In the genomic region with DNA sequence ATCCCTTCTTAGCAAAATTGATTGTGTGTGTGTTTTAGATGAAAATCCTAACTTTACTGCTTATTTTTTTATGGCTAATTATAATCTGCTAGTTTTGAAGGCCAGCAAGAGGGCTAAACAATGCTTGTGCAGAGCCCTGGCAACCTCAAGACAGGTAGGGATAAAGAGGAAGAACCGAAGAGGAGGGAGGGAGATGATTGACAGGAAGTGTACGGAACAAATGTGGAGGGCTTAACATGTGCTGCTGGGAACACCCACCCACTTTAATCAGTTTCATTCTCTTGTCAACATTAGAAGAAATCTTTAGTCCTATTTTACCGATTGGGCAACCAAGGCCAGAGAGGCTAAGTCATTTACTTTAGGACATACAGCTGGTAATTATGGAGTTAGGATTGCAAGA, we compare ENCODE assay signal across 1 cellular context.
TF ChIP-seq lines count a peak whose summit lies in the region.

No MANE protein-coding gene starts in this region.

TF ChIP-seq in K562, 482 proteins besides CTCF, POLR2A, EP300 and RAD21:
- TF ChIP-seq AFF4 (CRISPR knock-in tag; IDR thresholded peaks at IDR 0.05) (no peak), CEBPG (CRISPR knock-in tag; IDR thresholded peaks at IDR 0.05) (no peak), CEBPG (tag; conservative IDR thresholded peaks at IDR 0.05 in 1 of 2, IDR thresholded peaks at IDR 0.05 in 1 of 2) (0 out of 4 replicates have a peak, but pooled peaks of 1 of the 2 experiments have one; percentile 26), PKNOX1 (IDR thresholded peaks at IDR 0.05) (peak; percentile 93), ESRRA (IDR thresholded peaks at IDR 0.05; ENCODE audit: borderline replicate concordance, low read depth) (no peak)
- TF ChIP-seq, protein P1, sequence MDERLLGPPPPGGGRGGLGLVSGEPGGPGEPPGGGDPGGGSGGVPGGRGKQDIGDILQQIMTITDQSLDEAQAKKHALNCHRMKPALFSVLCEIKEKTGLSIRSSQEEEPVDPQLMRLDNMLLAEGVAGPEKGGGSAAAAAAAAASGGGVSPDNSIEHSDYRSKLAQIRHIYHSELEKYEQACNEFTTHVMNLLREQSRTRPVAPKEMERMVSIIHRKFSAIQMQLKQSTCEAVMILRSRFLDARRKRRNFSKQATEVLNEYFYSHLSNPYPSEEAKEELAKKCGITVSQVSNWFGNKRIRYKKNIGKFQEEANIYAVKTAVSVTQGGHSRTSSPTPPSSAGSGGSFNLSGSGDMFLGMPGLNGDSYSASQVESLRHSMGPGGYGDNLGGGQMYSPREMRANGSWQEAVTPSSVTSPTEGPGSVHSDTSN (CRISPR knock-in tag; IDR thresholded peaks at IDR 0.05; ENCODE audit: low read depth): peak; percentile 47; the same call in 1 of the 2 replicates
- TF ChIP-seq, protein P1 (tag; conservative IDR thresholded peaks at IDR 0.05; ENCODE audit: low read depth): no peak; the same call in 1 of the 2 replicates
